ENCODE assay signal across 8 cellular contexts in the genomic region with DNA sequence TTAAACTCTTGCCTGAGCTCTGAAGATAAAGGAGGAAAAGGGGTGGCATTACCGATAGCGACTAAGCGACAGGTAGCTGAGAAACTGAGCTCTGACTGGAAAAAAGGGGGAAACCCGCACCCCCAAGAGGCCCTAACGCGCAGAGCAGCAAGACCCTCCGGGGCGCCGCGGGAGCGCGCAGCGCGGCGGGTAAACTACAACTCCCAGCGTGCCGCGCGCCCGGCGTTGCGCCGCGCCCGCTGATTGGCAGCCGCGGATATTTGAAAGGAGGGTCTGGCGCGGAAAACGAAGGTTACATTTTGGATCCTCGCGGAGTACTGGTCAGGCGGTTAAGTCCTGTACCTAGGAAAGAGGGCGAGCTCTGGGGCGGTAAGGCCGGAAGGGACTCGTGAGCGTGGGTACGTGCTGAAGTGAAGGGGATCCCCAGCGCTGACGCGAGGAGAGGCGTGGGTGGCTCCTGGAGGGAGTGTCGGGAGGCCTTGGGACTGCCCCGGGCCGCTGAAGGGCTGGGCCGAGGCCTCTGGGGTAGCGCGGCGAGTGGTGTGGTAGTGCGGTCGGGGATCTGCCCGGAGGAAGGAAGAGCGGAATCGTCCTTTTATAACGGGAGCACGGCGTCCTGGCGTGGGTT. TPM values are rescaled to one million over a fixed set of nuclear protein-coding genes. Genes with fewer than 3 reads are reported as not detected.
DNase-seq lines count a peak whose midpoint lies in the region; ATAC-seq and TF ChIP-seq lines count a peak whose summit lies in the region.

Gene ESPL1, plus strand, starts transcription at position 291 of the 628 bp plus-strand sequence. CDS start 468 bp downstream, outside the sequence.

- intact Hi-C loops in left ventricle myocardium superior (cut with micrococcal nuclease): no loop called here

- H3K36me3 Mint-ChIP-seq in HFFc6 (ENCODE audit: low read depth): peaks cover 8% of the 10 kb centered on the region; the same call in 1 of the 2 replicates
- peaks cover 30% of the 10 kb centered on the region for H3K36me3 Mint-ChIP-seq in activated naive CD8-positive, alpha-beta T cell treated with anti-CD3 and anti-CD28 coated beads, Interleukin-2, amount 50 U/mL, for 24 hours (ENCODE audit: low read depth)

- H3K27me3 Mint-ChIP-seq in HFFc6 (ENCODE audit: insufficient read depth): peaks cover 2% of the 10 kb centered on the region
- no peaks in the 10 kb centered on the region for H3K27me3 Mint-ChIP-seq in activated naive CD8-positive, alpha-beta T cell treated with anti-CD3 and anti-CD28 coated beads, Interleukin-2, amount 50 U/mL, for 24 hours

- ATAC-seq in activated naive CD8-positive, alpha-beta T cell treated with anti-CD3 and anti-CD28 coated beads, Interleukin-2, amount 50 U/mL, for 24 hours: peak; percentile 87
- peak; percentile 96 for ATAC-seq in left ventricle myocardium superior

- H3K4me3 Mint-ChIP-seq in HFFc6: peak within 1 kb of the TSS; percentile 98
- H3K4me3 Mint-ChIP-seq in activated naive CD8-positive, alpha-beta T cell treated with anti-CD3 and anti-CD28 coated beads, Interleukin-2, amount 50 U/mL, for 24 hours: peak within 1 kb of the TSS; percentile 100

- TF ChIP-seq CTCF in GM12872 (IDR thresholded peaks at IDR 0.05; ENCODE audit: insufficient read depth, low read depth, low read length) (peak; percentile 63), HFFc6 (IDR thresholded peaks at IDR 0.05) (peak; percentile 39)

- DNase-seq in HFFc6 (peak; percentile 38), NAMALWA (ENCODE audit: low spot score) (peak; percentile 89), T follicular helper cell (ENCODE audit: low read depth) (peak; percentile 71), left ventricle myocardium superior (peak; percentile 87), putamen (ENCODE audit: low spot score) (peak; percentile 67), NCI-H1048 (lab: John Stamatoyannopoulos, UW) (no peak)
- peak; percentile 92 for DNase-seq in activated naive CD8-positive, alpha-beta T cell treated with anti-CD3 and anti-CD28 coated beads, Interleukin-2, amount 50 U/mL, for 24 hours

- no peaks in the 10 kb centered on the region for H3K9me3 Mint-ChIP-seq in HFFc6
- H3K9me3 Mint-ChIP-seq in activated naive CD8-positive, alpha-beta T cell treated with anti-CD3 and anti-CD28 coated beads, Interleukin-2, amount 50 U/mL, for 24 hours: no peaks in the 10 kb centered on the region

- H3K4me1 Mint-ChIP-seq in HFFc6 (ENCODE audit: low read depth): peaks cover 41% of the 10 kb centered on the region
- peaks cover 42% of the 10 kb centered on the region for H3K4me1 Mint-ChIP-seq in activated naive CD8-positive, alpha-beta T cell treated with anti-CD3 and anti-CD28 coated beads, Interleukin-2, amount 50 U/mL, for 24 hours

- peak within 1 kb of the TSS; percentile 88 for H3K27ac Mint-ChIP-seq in HFFc6
- H3K27ac Mint-ChIP-seq in activated naive CD8-positive, alpha-beta T cell treated with anti-CD3 and anti-CD28 coated beads, Interleukin-2, amount 50 U/mL, for 24 hours: peak within 1 kb of the TSS; percentile 99

RNA-seq across cellular contexts. Expression of gene ESPL1, which starts in this region (rescaled TPM):
- total RNA-seq in HFFc6 (2021; fragmentation: NEBNext Ultra II Directional; extraction: Animal tissue kit (Norgen Biotek cat#: 25700)): 10 to 100 TPM in 5 of 6 experiments, 1 to 10 TPM in 1; 7.0 to 16.1 (median 14.1) TPM
- total RNA-seq in left ventricle myocardium superior: 0.17 TPM

Comparison
In these comparisons a context has a peak if more than half of its experiments do, and no peak if none do; other contexts are left out.
1. Peak in DNase-seq and ATAC-seq in left ventricle myocardium superior; RNA of the gene not detected or under 1 TPM.